ENCODE assay signal across 8 cellular contexts in genomic region chr11:31487848-31488247, GRCh38. TPM values are rescaled to one million over a fixed set of nuclear protein-coding genes. Genes with fewer than 3 reads are reported as not detected.
DNase-seq lines count a peak whose midpoint lies in the region; ATAC-seq, FAIRE-seq and TF ChIP-seq lines count a peak whose summit lies in the region.
"Had no signal": no experiment of that assay in that cellular context is flagged by ENCODE, and none has a peak within 500 bp of the region (broad histone marks: within the 10 kb centered on the region; RNA-seq: fewer than 3 reads in every experiment).

No MANE protein-coding gene starts in this region.

- H3K9me1 ChIP-seq in keratinocyte (ENCODE audit: control insufficient read depth, extremely low read depth, insufficient read depth, low read length): no peaks in the 10 kb centered on the region

- no peaks in the 10 kb centered on the region for H3K27me3 ChIP-seq in keratinocyte (ENCODE audit: control insufficient read depth, extremely low read depth, insufficient read depth, low read length)

- no peaks in the 10 kb centered on the region for H3K9me3 ChIP-seq in keratinocyte (ENCODE audit: control insufficient read depth, low read depth, low read length)

- dilution Hi-C loops in keratinocyte (cut with MboI; ENCODE audit: extremely low pct_ligation_motif_present, low sequenced_read_pairs): no loop called here

- H3K36me3 ChIP-seq in keratinocyte (ENCODE audit: control insufficient read depth in 2 of 2, extremely low read depth in 1 of 2, insufficient read depth in 2 of 2, low read length in 2 of 2): no peaks in the 10 kb centered on the region

- H3K4me3 ChIP-seq in keratinocyte (ENCODE audit: control insufficient read depth in 2 of 3, extremely low read depth in 1 of 3, insufficient read depth in 2 of 3, low read depth in 1 of 3, low read length in 3 of 3): no peak overlapping the region
- H3K4me3 ChIP-seq: skin epidermis had no signal

- DNase-seq in SW480 (ENCODE audit: low spot score) (peak; percentile 41), keratinocyte (ENCODE audit: low read depth, low spot score) (peak; percentile 4), frontal cortex (ENCODE audit: low spot score in 2 of 2) (no peak), NCI-H345 (lab: John Stamatoyannopoulos, UW) (no peak)

- TF ChIP-seq CTCF in keratinocyte (optimal IDR thresholded peaks at IDR 0.05 in 1 of 3, IDR thresholded peaks at IDR 0.05 in 1 of 3, conservative IDR thresholded peaks at IDR 0.05 in 1 of 3; ENCODE audit: extremely low read depth in 1 of 3, insufficient read depth in 2 of 3, low read length in 3 of 3): peak in 2 of 3 experiments; percentile 24 to 36

- no peak overlapping the region for H3K9ac ChIP-seq in keratinocyte (ENCODE audit: control insufficient read depth, extremely low read depth, insufficient read depth, low read length)

- H3K27ac ChIP-seq in keratinocyte (ENCODE audit: control insufficient read depth, insufficient read depth, low read length): no peak overlapping the region
- H3K27ac ChIP-seq: skin epidermis had no signal

- no peaks in the 10 kb centered on the region for H4K20me1 ChIP-seq in keratinocyte (ENCODE audit: control insufficient read depth, extremely low read depth, insufficient read depth, low read length)

- ATAC-seq in HG03520 (IDR thresholded peaks at IDR 0.05; ENCODE audit: unreplicated experiment) (peak; percentile 53), GM21619 (IDR thresholded peaks at IDR 0.05; ENCODE audit: unreplicated experiment) (no peak)

- no peaks in the 10 kb centered on the region for H3K4me1 ChIP-seq in keratinocyte (ENCODE audit: control insufficient read depth, extremely low read depth, insufficient read depth, low read length)

- FAIRE-seq in G401.6 (lab: Jason Lieb, UNC) (peak; percentile 88), keratinocyte (lab: Jason Lieb, UNC) (peak; percentile 75), frontal cortex (lab: Jason Lieb, UNC) (no peak)

- H3K4me2 ChIP-seq in keratinocyte (ENCODE audit: control insufficient read depth, extremely low read depth, insufficient read depth, low read depth, low read length): no peak overlapping the region

- H2AFZ ChIP-seq in keratinocyte (ENCODE audit: control insufficient read depth, low read length): no peak overlapping the region

- H3K79me2 ChIP-seq in keratinocyte (ENCODE audit: control insufficient read depth, insufficient read depth, low read length): peaks cover 2% of the 10 kb centered on the region

RNA-seq across cellular contexts. Expression of gene IMMP1L, which starts 21.6 kb away (rescaled TPM):
- polyA plus RNA-seq in keratinocyte: 26.1 to 39.8 TPM (median 26.3 TPM) in 3 replicates
- 3.2 TPM for polyA plus RNA-seq in keratinocyte (2011; ENCODE audit: low read depth)
- 24.4 and 31.1 TPM in 2 replicates for polyA plus RNA-seq in keratinocyte (2011; cell fraction: cytosol; rRNA removed)
- polyA plus RNA-seq in keratinocyte (2011; cell fraction: nucleus; rRNA removed): 18.5 and 23.4 TPM in 2 replicates
- polyA plus RNA-seq in keratinocyte (2012; ENCODE audit: low replicate concordance): 13.4 and 13.8 TPM in 2 replicates
- polyA minus RNA-seq in keratinocyte: 4.1 to 10.7 TPM in 2 of 3 replicates, not detected in the other
- 2.9 TPM for polyA minus RNA-seq in keratinocyte (2011; cell fraction: cytosol; rRNA and poly(A)+ RNA removed)
- polyA minus RNA-seq in keratinocyte (2011; cell fraction: nucleus; rRNA and poly(A)+ RNA removed): 13.0 and 20.2 TPM in 2 replicates
- total RNA-seq in frontal cortex: 20.8 TPM

RNA-seq across cellular contexts. Expression of gene ELP4, which starts 21.7 kb away (rescaled TPM):
- 13.5 to 29.6 TPM (median 19.9 TPM) in 3 replicates for polyA plus RNA-seq in keratinocyte
- 8.5 TPM for polyA plus RNA-seq in keratinocyte (2011; ENCODE audit: low read depth)
- 13.6 and 22.4 TPM in 2 replicates for polyA plus RNA-seq in keratinocyte (2011; cell fraction: cytosol; rRNA removed)
- 18.7 and 18.9 TPM in 2 replicates for polyA plus RNA-seq in keratinocyte (2011; cell fraction: nucleus; rRNA removed)
- polyA plus RNA-seq in keratinocyte (2012; ENCODE audit: low replicate concordance): 11.3 and 12.2 TPM in 2 replicates
- polyA minus RNA-seq in keratinocyte: 8.5 to 24.7 TPM (median 15.2 TPM) in 3 replicates
- 20.1 TPM for polyA minus RNA-seq in keratinocyte (2011; cell fraction: cytosol; rRNA and poly(A)+ RNA removed)
- polyA minus RNA-seq in keratinocyte (2011; cell fraction: nucleus; rRNA and poly(A)+ RNA removed): 26.2 and 45.8 TPM in 2 replicates
- 22.4 TPM for total RNA-seq in frontal cortex

Comparison
In these comparisons a context has a peak if more than half of its experiments do, and no peak if none do; other contexts are left out.
1. DNase-seq: peak in SW480 (single experiment) and keratinocyte (single experiment); none in frontal cortex (0 of 2) and NCI-H345 (single experiment).